ENCODE assay signal across 25 cellular contexts in genomic region chr14:101039031-101039754, GRCh38.
DNase-seq lines count a peak whose midpoint lies in the region; ATAC-seq, FAIRE-seq and TF ChIP-seq lines count a peak whose summit lies in the region.
"Had no signal": no experiment of that assay in that cellular context is flagged by ENCODE, and none has a peak within 500 bp of the region (broad histone marks: within the 10 kb centered on the region; RNA-seq: fewer than 3 reads in every experiment).

No MANE protein-coding gene starts in this region.

- H3K27ac ChIP-seq in RWPE2 (ENCODE audit: poor library complexity, severe bottlenecking) = no peak overlapping the region
- no peak overlapping the region for H3K27ac ChIP-seq in kidney (ENCODE audit: low read depth in 2 of 2, low read length in 2 of 2)
- no peak overlapping the region for H3K27ac ChIP-seq in spleen
- H3K27ac ChIP-seq: BLaER1 had no signal

- no peaks in the 10 kb centered on the region for H3K27me3 ChIP-seq in RWPE2 (ENCODE audit: insufficient read depth, poor library complexity, severe bottlenecking)
- H3K27me3 ChIP-seq in spleen (replicated peaks in 1 of 7) = no peaks in the 10 kb centered on the region
- H3K27me3 ChIP-seq: BE2C, BLaER1 had no signal

- 86 to 92% (median 88%) methylated on average over 15 of the region's 15 CpGs for WGBS in spleen, 5 donors

- peaks cover 3% of the 10 kb centered on the region for H3K9me3 Mint-ChIP-seq in nephron
- H3K9me3 Mint-ChIP-seq: CD4-positive, alpha-beta T cell; CD8-positive, alpha-beta T cell had no signal

- H3K9me3 ChIP-seq in RWPE2 (ENCODE audit: severe bottlenecking) (no peaks in the 10 kb centered on the region), kidney (ENCODE audit: control insufficient read depth in 1 of 2, low read length in 2 of 2) (no peaks in the 10 kb centered on the region), spleen (no peaks in the 10 kb centered on the region)
- H3K9me3 ChIP-seq: BE2C, Caco-2 had no signal

- no peak for FAIRE-seq in kidney (lab: Jason Lieb, UNC)
- FAIRE-seq: A204.1, D721Med, G401.6, GM12878, GM12892, GM18507 had no signal

- TF ChIP-seq POLR2A in spleen (IDR thresholded peaks at IDR 0.05) = no peak

- peaks cover 5% of the 10 kb centered on the region for H3K4me1 Mint-ChIP-seq in nephron

- H3K4me3 Mint-ChIP-seq in nephron = no peak overlapping the region
- H3K4me3 Mint-ChIP-seq: CD4-positive, alpha-beta T cell; CD8-positive, alpha-beta T cell had no signal

- peak overlapping the region in 2 of 3 experiments; percentile 28 to 51 for H3K27ac Mint-ChIP-seq in nephron
- H3K27ac Mint-ChIP-seq: CD4-positive, alpha-beta T cell; CD8-positive, alpha-beta T cell had no signal

- ATAC-seq in RWPE2 (ENCODE audit: low read depth) = no peak
- ATAC-seq in GM19463 (IDR thresholded peaks at IDR 0.05; ENCODE audit: unreplicated experiment) = no peak
- ATAC-seq: CD8-positive, alpha-beta T cell; GM12878 had no signal

- DNase-seq in RWPE2 (ENCODE audit: low spot score) = peak; percentile 31
- DNase-seq in kidney = peak; percentile 25
- peak; percentile 43 for DNase-seq in spleen
- DNase-seq in GM10266 (ENCODE audit: extremely low spot score) = no peak
- DNase-seq in NCI-H2081 treated with DMSO at 0.1 percent for 48 hours (lab: John Stamatoyannopoulos, UW) = no peak
- no peak for DNase-seq in superior temporal gyrus (ENCODE audit: extremely low spot score)
- DNase-seq: 8988T; ACHN; BE2C; C1 segment of cervical spinal cord; Caco-2; Calu3; CD4-positive, alpha-beta T cell; CD8-positive, alpha-beta T cell; DMS79 treated with DMSO at 0.1 percent for 48 hours; GF-D8 had no signal

- no peaks in the 10 kb centered on the region for H3K36me3 Mint-ChIP-seq in nephron (ENCODE audit: low read depth)
- H3K36me3 Mint-ChIP-seq: CD8-positive, alpha-beta T cell had no signal

- H3K36me3 ChIP-seq in RWPE2 (ENCODE audit: low read depth) = peaks cover 8% of the 10 kb centered on the region; the same call in 1 of the 2 replicates
- no peaks in the 10 kb centered on the region for H3K36me3 ChIP-seq in kidney (ENCODE audit: control insufficient read depth in 1 of 2, insufficient read depth in 2 of 2, low read length in 2 of 2)
- peaks cover 0 to 30% (median 0%) of the 10 kb centered on the region in 6 donors for H3K36me3 ChIP-seq in spleen
- H3K36me3 ChIP-seq: BLaER1 had no signal

- peaks cover 9% of the 10 kb centered on the region for H3K27me3 Mint-ChIP-seq in nephron (ENCODE audit: low read depth)
- H3K27me3 Mint-ChIP-seq: CD4-positive, alpha-beta T cell had no signal

- TF ChIP-seq CTCF in RWPE2 (IDR thresholded peaks at IDR 0.05; ENCODE audit: poor library complexity, severe bottlenecking) (no peak), kidney (IDR thresholded peaks at IDR 0.05; ENCODE audit: borderline replicate concordance, extremely low read depth, insufficient read depth) (no peak), nephron (IDR thresholded peaks at IDR 0.05; ENCODE audit: unreplicated experiment in 3 of 3) (no peak), spleen (IDR thresholded peaks at IDR 0.05 in 8 of 11, conservative IDR thresholded peaks at IDR 0.05 in 3 of 11) (no peak), GM10266 (IDR thresholded peaks at IDR 0.05; ENCODE audit: control insufficient read depth, insufficient read depth, low read depth, missing control alignments) (no peak)

- intact Hi-C loops in kidney (cut with DNase I) = no loop called here
- intact Hi-C loops in spleen (cut with DNase I; ENCODE audit: low total_unique reads) = no loop called here

- H3K9ac ChIP-seq in kidney (ENCODE audit: low read length in 2 of 2) = no peak overlapping the region
- H3K9ac ChIP-seq: BLaER1 had no signal

- no peak overlapping the region for H3K4me3 ChIP-seq in RWPE2 (ENCODE audit: severe bottlenecking)
- H3K4me3 ChIP-seq in kidney (ENCODE audit: low read length in 2 of 2) = no peak overlapping the region
- H3K4me3 ChIP-seq in spleen = no peak overlapping the region
- H3K4me3 ChIP-seq: BLaER1, GM12878 had no signal

- H3K4me1 ChIP-seq in RWPE2 (ENCODE audit: insufficient read depth, poor library complexity, severe bottlenecking) (no peaks in the 10 kb centered on the region), kidney (ENCODE audit: control insufficient read depth in 1 of 2, insufficient read depth in 1 of 2, low read depth in 1 of 2, low read length in 2 of 2) (no peaks in the 10 kb centered on the region), spleen (no peaks in the 10 kb centered on the region)
- H3K4me1 ChIP-seq: BE2C, BLaER1, Caco-2 had no signal

Comparison
In these comparisons a context has a peak if more than half of its experiments do, and no peak if none do; other contexts are left out.
1. DNase-seq: peak in RWPE2 (single experiment), kidney (single experiment) and spleen (single experiment); none in GM10266 (single experiment), NCI-H2081 treated with DMSO at 0.1 percent for 48 hours (single experiment) and superior temporal gyrus (single experiment).